In genomic region chr13:30156270-30156669, GRCh38 we compare ENCODE assay signal across 25 cellular contexts.
DNase-seq lines count a peak whose midpoint lies in the region; ATAC-seq lines count a peak whose summit lies in the region.
"Had no signal": no experiment of that assay in that cellular context is flagged by ENCODE, and none has a peak within 500 bp of the region (broad histone marks: within the 10 kb centered on the region; RNA-seq: fewer than 3 reads in every experiment).

No MANE protein-coding gene starts in this region.

- no peak overlapping the region for H3K4me3 Mint-ChIP-seq in T-helper 1 cell treated with Interleukin-12 subunit alpha and Interleukin-12 subunit beta and Interleukin-4 antibody, amounts not matched to agents 30 μg/mL and 1 μg/mL, for 36 hours
- no peak overlapping the region for H3K4me3 Mint-ChIP-seq in stimulated activated memory B cell treated with anti-CD40 and anti-IgM and Interleukin-4, amounts not matched to agents 10 μg/mL and 1 μg/mL and 100 μg/mL, for 72 hours
- H3K4me3 Mint-ChIP-seq: activated CD4-positive, alpha-beta memory T cell treated with anti-CD3 and anti-CD28 coated beads for 36 hours; mesothelial cell of epicardium had no signal

- H3K27me3 Mint-ChIP-seq in T-helper 1 cell treated with Interleukin-12 subunit alpha and Interleukin-12 subunit beta and Interleukin-4 antibody, amounts not matched to agents 30 μg/mL and 1 μg/mL, for 36 hours (ENCODE audit: low read depth): no peaks in the 10 kb centered on the region
- peaks cover 27% of the 10 kb centered on the region for H3K27me3 Mint-ChIP-seq in stimulated activated memory B cell treated with anti-CD40 and anti-IgM and Interleukin-4, amounts not matched to agents 10 μg/mL and 1 μg/mL and 100 μg/mL, for 72 hours
- H3K27me3 Mint-ChIP-seq: activated CD4-positive, alpha-beta memory T cell treated with anti-CD3 and anti-CD28 coated beads for 36 hours had no signal

- no peaks in the 10 kb centered on the region for H3K9me3 Mint-ChIP-seq in T-helper 1 cell treated with Interleukin-12 subunit alpha and Interleukin-12 subunit beta and Interleukin-4 antibody, amounts not matched to agents 30 μg/mL and 1 μg/mL, for 36 hours
- H3K9me3 Mint-ChIP-seq in stimulated activated memory B cell treated with anti-CD40 and anti-IgM and Interleukin-4, amounts not matched to agents 10 μg/mL and 1 μg/mL and 100 μg/mL, for 72 hours: no peaks in the 10 kb centered on the region
- H3K9me3 Mint-ChIP-seq: activated CD4-positive, alpha-beta memory T cell treated with anti-CD3 and anti-CD28 coated beads for 36 hours; mesothelial cell of epicardium had no signal

- H3K36me3 Mint-ChIP-seq in T-helper 1 cell treated with Interleukin-12 subunit alpha and Interleukin-12 subunit beta and Interleukin-4 antibody, amounts not matched to agents 30 μg/mL and 1 μg/mL, for 36 hours (ENCODE audit: low read depth): no peaks in the 10 kb centered on the region
- H3K36me3 Mint-ChIP-seq in stimulated activated memory B cell treated with anti-CD40 and anti-IgM and Interleukin-4, amounts not matched to agents 10 μg/mL and 1 μg/mL and 100 μg/mL, for 72 hours: no peaks in the 10 kb centered on the region
- H3K36me3 Mint-ChIP-seq: activated CD4-positive, alpha-beta memory T cell treated with anti-CD3 and anti-CD28 coated beads for 36 hours; mesothelial cell of epicardium had no signal

- H3K27ac Mint-ChIP-seq in T-helper 1 cell treated with Interleukin-12 subunit alpha and Interleukin-12 subunit beta and Interleukin-4 antibody, amounts not matched to agents 30 μg/mL and 1 μg/mL, for 36 hours: peak overlapping the region; percentile 49
- H3K27ac Mint-ChIP-seq in stimulated activated memory B cell treated with anti-CD40 and anti-IgM and Interleukin-4, amounts not matched to agents 10 μg/mL and 1 μg/mL and 100 μg/mL, for 72 hours: peak overlapping the region; percentile 28
- H3K27ac Mint-ChIP-seq: mesothelial cell of epicardium had no signal

- peaks cover 56% of the 10 kb centered on the region for H3K4me1 Mint-ChIP-seq in T-helper 1 cell treated with Interleukin-12 subunit alpha and Interleukin-12 subunit beta and Interleukin-4 antibody, amounts not matched to agents 30 μg/mL and 1 μg/mL, for 36 hours (ENCODE audit: low read depth)
- H3K4me1 Mint-ChIP-seq in stimulated activated memory B cell treated with anti-CD40 and anti-IgM and Interleukin-4, amounts not matched to agents 10 μg/mL and 1 μg/mL and 100 μg/mL, for 72 hours: peaks cover 60% of the 10 kb centered on the region
- H3K4me1 Mint-ChIP-seq: mesothelial cell of epicardium had no signal

- DNase-seq in T-helper 1 cell (no peak), M059J (ENCODE audit: low read depth) (peak; percentile 59), dermis blood vessel endothelial cell (peak; percentile 21), left cardiac atrium (no peak), mesenteric fat pad (ENCODE audit: low spot score) (no peak)
- DNase-seq: activated CD4-positive, alpha-beta memory T cell treated with anti-CD3 and anti-CD28 coated beads for 36 hours; activated CD4-positive, CD25-positive, alpha-beta regulatory T cell treated with anti-CD3 and anti-CD28 coated beads, Interleukin-2, amount 50 U/mL, for 72 hours; activated gamma-delta T cell; DND-41; erythroblast; heart left ventricle; NCI-H1092; NCI-H1694; NCI-H446 treated with DMSO at 0.1 percent for 48 hours; NCI-H82; nucleus accumbens; stimulated activated CD4-positive, alpha-beta T cell treated with anti-CD3 and anti-CD28 coated beads, Interleukin-15, amount 100 ng/mL, for 24 hours; stimulated activated CD4-positive, alpha-beta T cell treated with anti-CD3 and anti-CD28 coated beads, Interleukin-4, amount 100 ng/mL, for 4 hours; transverse colon had no signal

- intact Hi-C loops in left cardiac atrium (cut with DNase I): no loop called here

- no peak for ATAC-seq in stimulated activated memory B cell treated with anti-CD40 and anti-IgM and Interleukin-4, amounts not matched to agents 10 μg/mL and 1 μg/mL and 100 μg/mL, for 72 hours
- ATAC-seq in HG03521 (IDR thresholded peaks at IDR 0.05; ENCODE audit: unreplicated experiment): no peak
- ATAC-seq in left cardiac atrium: no peak
- ATAC-seq: GM12878, heart left ventricle, K562 had no signal

Comparison
In these comparisons a context has a peak if more than half of its experiments do, and no peak if none do; other contexts are left out.
1. DNase-seq: peak in M059J (single experiment) and dermis blood vessel endothelial cell (single experiment); none in T-helper 1 cell (0 of 5), left cardiac atrium (single experiment) and mesenteric fat pad (single experiment).